31 cellular contexts compared by ENCODE assay signal in the genomic region with DNA sequence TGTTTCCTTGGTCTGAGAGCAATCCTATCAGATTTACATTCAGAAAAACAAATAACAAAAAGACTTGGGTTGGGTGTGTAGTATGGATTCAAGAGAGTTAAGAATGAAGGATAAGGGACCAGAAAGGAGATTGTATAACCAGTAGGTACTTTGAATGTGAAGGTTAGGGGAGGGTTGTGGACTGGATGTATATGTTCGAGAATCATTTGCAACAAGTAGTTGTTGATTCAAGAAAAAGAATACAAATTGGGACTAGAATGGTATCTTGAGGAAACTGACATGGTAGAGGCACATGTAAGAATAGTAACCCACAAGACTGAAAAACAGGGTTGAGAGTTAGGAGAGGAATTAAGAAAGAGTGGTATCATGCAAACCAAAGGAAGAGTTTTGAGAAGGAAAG.
"Had no signal": no experiment of that assay in that cellular context is flagged by ENCODE, and none has a peak within 500 bp of the region (broad histone marks: within the 10 kb centered on the region; RNA-seq: fewer than 3 reads in every experiment).

No MANE protein-coding gene starts in this region.

- H3K27me3 Mint-ChIP-seq: T-cell had no signal

- DNase-seq: Karpas-422, MM.1S, NCI-H1048, NCI-H1092 treated with DMSO at 0.1 percent for 48 hours, NCI-H1105 treated with DMSO at 0.1 percent for 48 hours, NCI-H1417, NCI-H1436, NCI-H146, NCI-H1694, NCI-H187, NCI-H1930, NCI-H2029 treated with DMSO at 0.1 percent for 48 hours, NCI-H2081 treated with DMSO at 0.1 percent for 48 hours, NCI-H2107, NCI-H2171, NCI-H226, NCI-H446 treated with DMSO at 0.1 percent for 48 hours, NCI-H510A, NCI-H524, NCI-H526, NCI-H69, NCI-H748 treated with DMSO at 0.1 percent for 48 hours, NCI-H82, PC-9, SHP77, SIG-M5, SJCRH30, T-cell had no signal

- H3K4me1 Mint-ChIP-seq: T-cell had no signal

- H3K9me3 Mint-ChIP-seq: T-cell had no signal

- H3K4me3 Mint-ChIP-seq: T-cell had no signal

- H3K36me3 Mint-ChIP-seq: T-cell had no signal

- ATAC-seq: Panc1, Right ventricle myocardium inferior, SK-N-SH treated with all-trans-retinoic acid at 6 μM for 48 hours, T-cell had no signal

- H3K27ac Mint-ChIP-seq: T-cell had no signal
